In genomic region chr6:96058094-96058493, GRCh38 we compare ENCODE assay signal across 25 cellular contexts. TPM values are rescaled to one million over a fixed set of nuclear protein-coding genes. Genes with fewer than 3 reads are reported as not detected.
"Had no signal": no experiment of that assay in that cellular context is flagged by ENCODE, and none has a peak within 500 bp of the region (broad histone marks: within the 10 kb centered on the region; RNA-seq: fewer than 3 reads in every experiment).

No MANE protein-coding gene starts in this region.

- H3K36me3 ChIP-seq: colonic mucosa, gastroesophageal sphincter, right lobe of liver, transverse colon had no signal

- H3K9me3 ChIP-seq: colonic mucosa, gastroesophageal sphincter, right lobe of liver, testis, transverse colon had no signal

- H3K27ac ChIP-seq: colonic mucosa, gastroesophageal sphincter, right lobe of liver, testis, transverse colon had no signal

- H3K27me3 ChIP-seq: colonic mucosa, gastroesophageal sphincter, right lobe of liver, testis, transverse colon had no signal

- H3K4me3 ChIP-seq: colonic mucosa, gastroesophageal sphincter, right lobe of liver, testis, transverse colon had no signal

- DNase-seq: activated CD4-positive, alpha-beta T cell treated with anti-CD3 and anti-CD28 coated beads for 1 hour; activated CD4-positive, alpha-beta T cell treated with anti-CD3 and anti-CD28 coated beads, Interleukin-2, amount 50 U/mL, for 1 hour; activated CD8-positive, alpha-beta T cell treated with anti-CD3 and anti-CD28 coated beads for 36 hours; activated T-cell treated with anti-CD3 and anti-CD28 coated beads, Interleukin-2, amount 50 U/mL, for 4 hours; cerebellar nuclear complex; colonic mucosa; effector memory CD8-positive, alpha-beta T cell; kidney; left colon; mammary epithelial cell; naive thymus-derived CD8-positive, alpha-beta T cell; right lobe of liver; stimulated activated CD4-positive, alpha-beta T cell treated with anti-CD3 and anti-CD28 coated beads, Interleukin-2, amount 100 ng/mL, for 48 hours; stimulated activated naive CD4-positive, alpha-beta T cell treated with Interleukin-2 at 50 U/mL for 16 hours; T-helper 2 cell; testis; transverse colon had no signal

- H3K4me1 ChIP-seq: colonic mucosa, gastroesophageal sphincter, right lobe of liver, testis, transverse colon had no signal

RNA-seq across cellular contexts. Expression of gene FUT9, which starts 42.3 kb away (rescaled TPM):
- total RNA-seq: activated CD8-positive, alpha-beta T cell treated with anti-CD3 and anti-CD28 coated beads for 36 hours; activated naive CD4-positive, alpha-beta T cell treated with anti-CD3 and anti-CD28 coated beads, Interleukin-2, amount 50 U/mL, for 72 hours; activated T-cell treated with anti-CD3 and anti-CD28 coated beads, Interleukin-2, amount 50 U/mL, for 4 hours; activated T-helper 17 cell treated with anti-CD3 and anti-CD28 coated beads, Interleukin-2, amount 50 U/mL, for 72 hours; colonic mucosa; endothelial cell of umbilical vein; fibroblast of lung; fibroblast of villous mesenchyme; liver; naive thymus-derived CD8-positive, alpha-beta T cell; omental fat pad; right lobe of liver had no signal
- polyA plus RNA-seq: endothelial cell of umbilical vein; fibroblast of lung; liver; mammary epithelial cell; naive thymus-derived CD8-positive, alpha-beta T cell had no signal
